In genomic region chr1:224377676-224378006, GRCh38 we compare ENCODE assay signal across 8 cellular contexts. TPM values are rescaled to one million over a fixed set of nuclear protein-coding genes. Genes with fewer than 3 reads are reported as not detected.
DNase-seq lines count a peak whose midpoint lies in the region; ATAC-seq and TF ChIP-seq lines count a peak whose summit lies in the region.

No MANE protein-coding gene starts in this region.

- TF ChIP-seq CTCF in astrocyte of the spinal cord (IDR thresholded peaks at IDR 0.05; ENCODE audit: low read depth, low read length) (no peak), ovary (IDR thresholded peaks at IDR 0.05) (no peak)

- no peak for TF ChIP-seq EP300 in ovary (IDR thresholded peaks at IDR 0.05)

- H3K4me3 ChIP-seq in astrocyte of the spinal cord (ENCODE audit: low read depth, low read length) (no peak overlapping the region), skeletal muscle tissue (ENCODE audit: low read length in 3 of 3) (peak overlapping the region in 1 of 3 donors; percentile 22), ovary (no peak overlapping the region)

- H3K36me3 ChIP-seq in skeletal muscle tissue (ENCODE audit: control insufficient read depth in 3 of 3, insufficient read depth in 3 of 3, low read length in 3 of 3) (peaks cover 5 to 25% (median 14%) of the 10 kb centered on the region in 3 donors), ovary (no peaks in the 10 kb centered on the region)

- H3K27me3 ChIP-seq in skeletal muscle tissue (ENCODE audit: control insufficient read depth in 3 of 3, insufficient read depth in 3 of 3, low read length in 3 of 3) (no peaks in the 10 kb centered on the region), ovary (no peaks in the 10 kb centered on the region)

- peaks cover 11 to 29% (median 11%) of the 10 kb centered on the region in 3 donors for H3K4me1 ChIP-seq in skeletal muscle tissue (ENCODE audit: control insufficient read depth in 3 of 3, insufficient read depth in 3 of 3, low read length in 3 of 3)
- H3K4me1 ChIP-seq in ovary (ENCODE audit: insufficient read depth) = no peaks in the 10 kb centered on the region

- peak; percentile 64 for DNase-seq in EH (ENCODE audit: low read depth)
- peak; percentile 34 for DNase-seq in HPDE6-E6E7 (ENCODE audit: extremely low spot score)
- DNase-seq in astrocyte of the spinal cord (ENCODE audit: low read depth, low spot score) = peak; percentile 55
- DNase-seq in ovary = no peak
- DNase-seq in KBM-7 = no peak
- no peak for DNase-seq in DMS153 treated with DMSO at 0.1 percent for 48 hours (lab: John Stamatoyannopoulos, UW; ENCODE audit: unreplicated experiment)

- WGBS in ovary, 3 donors = 76 to 91% (median 91%) methylated on average over 2 of the region's 2 CpGs

- ATAC-seq in GM21381 (IDR thresholded peaks at IDR 0.05; ENCODE audit: unreplicated experiment) = peak; percentile 66

- intact Hi-C loops in ovary (cut with DNase I) = no loop called here

- in situ Hi-C loops in astrocyte of the spinal cord (cut with HindIII; ENCODE audit: low sequenced_read_pairs) (loop anchor here (10.0 kb wide), 1 partner anchor 47 kb away; no protein-coding TSS in a partner anchor), KBM-7 (cut with MboI; ENCODE audit: low pct_unique_long_range_greater_than_20kb, low sequenced_read_pairs) (no loop called here)

- H3K27ac ChIP-seq in skeletal muscle tissue (ENCODE audit: low read depth, low read length) = peak overlapping the region; percentile 67
- no peak overlapping the region for H3K27ac ChIP-seq in ovary

- H3K9me3 ChIP-seq in skeletal muscle tissue (ENCODE audit: control insufficient read depth in 3 of 3, low read length in 3 of 3) (no peaks in the 10 kb centered on the region), ovary (no peaks in the 10 kb centered on the region)

- no peak overlapping the region for H3K9ac ChIP-seq in skeletal muscle tissue (ENCODE audit: low read depth in 1 of 3, low read length in 3 of 3)

- no peak for TF ChIP-seq POLR2A in ovary (IDR thresholded peaks at IDR 0.05)

RNA-seq across cellular contexts. Expression of gene CNIH4, which starts 21.0 kb away (rescaled TPM):
- total RNA-seq in skeletal muscle tissue (54.3 TPM), ovary (10 to 100 TPM; 24.6 to 51.8 (median 36.0) TPM)
- 10 to 100 TPM; 37.5 to 51.7 TPM for polyA plus RNA-seq in ovary

RNA-seq across cellular contexts. Expression of gene NVL, which starts 47.7 kb away (rescaled TPM):
- total RNA-seq in skeletal muscle tissue = 26.6 TPM
- 10 to 100 TPM; 19.0 to 31.9 (median 23.4) TPM for total RNA-seq in ovary
- 10 to 100 TPM; 15.4 to 26.2 TPM for polyA plus RNA-seq in ovary

RNA-seq across cellular contexts. Expression of gene WDR26, which starts 57.0 kb away (rescaled TPM):
- 64.2 TPM for total RNA-seq in skeletal muscle tissue
- 10 to 100 TPM; 50.4 to 66.5 (median 57.9) TPM for total RNA-seq in ovary
- polyA plus RNA-seq in ovary = 10 to 100 TPM; 28.5 to 55.7 TPM

Comparison
In these comparisons a context has a peak if more than half of its experiments do, and no peak if none do; other contexts are left out.
1. DNase-seq: peak in EH (single experiment), HPDE6-E6E7 (single experiment) and astrocyte of the spinal cord (single experiment); none in ovary (0 of 5), KBM-7 (single experiment) and DMS153 treated with DMSO at 0.1 percent for 48 hours (single experiment).